In the genomic region with DNA sequence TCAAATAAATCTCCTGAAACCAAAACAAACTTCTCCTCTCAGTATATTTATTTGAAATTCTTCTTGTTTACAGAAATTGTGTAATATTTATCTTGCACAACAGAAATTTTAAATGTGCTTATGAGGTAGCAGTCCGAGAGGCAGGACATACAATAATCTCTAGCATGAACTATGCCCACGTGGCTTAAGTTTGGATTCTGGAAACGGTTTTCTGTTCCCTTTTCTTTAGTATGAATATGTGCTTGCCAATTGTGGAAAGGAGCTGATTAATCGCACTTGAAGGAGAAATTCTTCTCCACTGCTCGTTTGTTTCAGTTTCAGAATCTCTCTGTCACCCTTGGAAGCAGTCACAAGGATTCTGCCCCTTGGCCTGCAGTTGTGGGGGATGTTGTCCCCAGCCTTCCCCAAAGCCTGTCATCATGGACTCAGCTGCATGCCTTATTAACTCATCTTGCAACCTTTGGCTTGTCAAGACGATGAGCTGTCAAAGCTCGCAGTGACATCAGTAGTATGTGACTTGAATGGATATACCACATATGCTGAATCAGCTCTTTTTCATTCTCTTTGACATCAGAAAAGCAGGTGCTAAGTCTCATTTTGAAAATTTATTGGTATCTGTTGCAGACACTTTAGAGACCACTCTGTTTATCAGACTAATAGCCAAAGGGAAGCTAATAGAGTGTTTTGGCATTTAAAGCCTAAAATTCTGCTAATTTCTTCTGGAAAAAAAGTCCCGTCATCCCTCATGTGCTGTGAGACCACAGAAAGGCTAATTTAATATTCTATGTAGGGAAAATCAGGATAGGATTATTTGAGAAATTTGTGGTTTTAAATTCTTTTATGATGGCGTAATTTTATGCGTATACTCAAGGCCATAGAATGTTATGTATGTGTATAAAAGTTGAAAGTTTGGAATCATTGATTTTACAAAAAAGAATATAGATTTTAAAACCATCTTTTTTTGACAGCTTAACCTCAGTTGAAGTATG, we compare ENCODE assay signal across 8 cellular contexts.
DNase-seq lines count a peak whose midpoint lies in the region; ATAC-seq and TF ChIP-seq lines count a peak whose summit lies in the region.

No MANE protein-coding gene starts in this region.

- peak overlapping the region; percentile 74 for H3K4me3 Mint-ChIP-seq in T-helper 17 cell

- peak overlapping the region; percentile 34 for H3K27ac Mint-ChIP-seq in T-helper 17 cell

- H3K9me3 ChIP-seq in T-helper 17 cell (ENCODE audit: control insufficient read depth, low read length, poor library complexity, severe bottlenecking) (no peaks in the 10 kb centered on the region), skeletal muscle tissue (ENCODE audit: control insufficient read depth in 3 of 3, low read length in 3 of 3) (no peaks in the 10 kb centered on the region)

- no peaks in the 10 kb centered on the region for H3K27me3 Mint-ChIP-seq in T-helper 17 cell

- ATAC-seq in T-helper 17 cell (peak; percentile 60), HG02870 (IDR thresholded peaks at IDR 0.05; ENCODE audit: unreplicated experiment) (no peak), HG03354 (IDR thresholded peaks at IDR 0.05; ENCODE audit: poor library complexity, severe bottlenecking, unreplicated experiment) (no peak)

- peaks cover 16 to 21% (median 17%) of the 10 kb centered on the region in 3 donors for H3K4me1 ChIP-seq in skeletal muscle tissue (ENCODE audit: control insufficient read depth in 3 of 3, insufficient read depth in 3 of 3, low read length in 3 of 3)

- H3K27ac ChIP-seq in 22Rv1 (0 out of 2 replicates have a peak overlapping the region, but pooled peaks have one; percentile 22), skeletal muscle tissue (ENCODE audit: low read depth, low read length) (peak overlapping the region; percentile 66)

- H3K9ac ChIP-seq in skeletal muscle tissue (ENCODE audit: low read depth in 1 of 3, low read length in 3 of 3), result peak overlapping the region; percentile 55 to 71 (median 66)

- TF ChIP-seq CTCF in 22Rv1 (IDR thresholded peaks at IDR 0.05) (no peak), GM20000 (IDR thresholded peaks at IDR 0.05; ENCODE audit: extremely low read depth, missing control alignments) (no peak), foreskin fibroblast (IDR thresholded peaks at IDR 0.05; ENCODE audit: low read depth, low read length) (no peak)

- H3K4me3 ChIP-seq in foreskin fibroblast (ENCODE audit: low read depth in 1 of 2, low read length in 2 of 2) (peak overlapping the region; percentile 29 to 57), skeletal muscle tissue (ENCODE audit: low read length in 3 of 3) (peak overlapping the region; percentile 58 to 66 (median 61))

- no peaks in the 10 kb centered on the region for H3K36me3 Mint-ChIP-seq in T-helper 17 cell (ENCODE audit: low read depth)

- H3K4me1 Mint-ChIP-seq in T-helper 17 cell, result peaks cover 35% of the 10 kb centered on the region

- no peaks in the 10 kb centered on the region for H3K36me3 ChIP-seq in skeletal muscle tissue (ENCODE audit: control insufficient read depth in 3 of 3, insufficient read depth in 3 of 3, low read length in 3 of 3)

- H3K27me3 ChIP-seq in skeletal muscle tissue (ENCODE audit: control insufficient read depth in 3 of 3, insufficient read depth in 3 of 3, low read length in 3 of 3), result no peaks in the 10 kb centered on the region

- peak; percentile 39 for DNase-seq in GM20000 (ENCODE audit: low spot score)
- DNase-seq in T-helper 17 cell, result no peak
- DNase-seq in foreskin fibroblast, result peak; percentile 16 to 43
- no peak for DNase-seq in activated CD4-positive, CD25-positive, alpha-beta regulatory T cell (lab: John Stamatoyannopoulos, UW)

Comparison
In these comparisons a context has a peak if more than half of its experiments do, and no peak if none do; other contexts are left out.
1. DNase-seq: peak in GM20000 (single experiment) and foreskin fibroblast (2 of 2); none in T-helper 17 cell (0 of 3) and activated CD4-positive, CD25-positive, alpha-beta regulatory T cell (0 of 4).